1 cellular context compared by ENCODE assay signal in the genomic region with DNA sequence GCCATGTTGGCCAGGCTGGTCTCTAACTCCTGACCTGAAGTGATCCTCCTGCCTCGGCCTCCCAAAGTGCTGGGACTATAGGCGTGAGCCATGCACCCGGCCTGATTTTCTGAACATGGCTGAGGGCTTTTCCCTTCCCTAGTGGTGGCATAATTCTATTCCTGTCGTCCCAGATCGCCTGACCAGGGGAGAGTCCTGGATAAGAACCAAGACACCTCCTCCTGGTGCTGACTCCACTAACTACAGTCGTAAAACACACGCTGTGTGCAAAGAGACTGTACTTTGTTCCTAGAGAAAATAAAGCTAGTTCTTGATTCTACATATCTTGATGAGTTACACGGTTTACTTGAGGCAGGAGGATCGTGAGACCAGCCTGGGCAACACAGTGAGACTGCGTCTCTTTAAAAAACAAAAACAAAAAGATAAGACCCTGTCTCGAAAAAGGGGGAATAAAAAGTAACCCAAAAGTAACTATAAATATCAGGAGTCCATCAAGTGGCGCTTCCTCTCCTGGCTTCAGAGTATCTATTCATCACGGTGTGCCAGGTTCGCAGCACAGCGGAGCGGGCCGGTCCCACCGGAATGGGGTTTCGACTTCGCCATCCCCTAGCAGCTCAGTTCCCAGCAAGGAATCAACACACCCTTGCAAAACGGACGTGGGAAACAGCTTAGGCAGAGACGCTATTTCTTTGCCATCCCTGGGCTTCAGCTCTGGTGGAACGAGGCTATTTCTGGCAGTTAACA.
TF ChIP-seq lines count a peak whose summit lies in the region.

No MANE protein-coding gene starts in this region.

TF ChIP-seq in K562, 482 proteins besides CTCF, POLR2A, EP300 and RAD21 (continues in another document):
- TF ChIP-seq KAT7 (CRISPR knock-in tag; IDR thresholded peaks at IDR 0.05; ENCODE audit: borderline replicate concordance) (0 out of 2 replicates have a peak, but pooled peaks have one; percentile 60), TAF7 (tag; IDR thresholded peaks at IDR 0.05) (0 out of 2 replicates have a peak, but pooled peaks have one; percentile 15), ZNF140 (CRISPR knock-in tag; IDR thresholded peaks at IDR 0.05) (no peak), HEY1 (CRISPR knock-in tag; IDR thresholded peaks at IDR 0.05; ENCODE audit: borderline replicate concordance) (no peak), BCOR (IDR thresholded peaks at IDR 0.05) (peak; percentile 48; the same call in 1 of the 2 replicates), ATF1 (CRISPR knock-in tag; IDR thresholded peaks at IDR 0.05) (no peak), ATF1 (tag; IDR thresholded peaks at IDR 0.05) (no peak), SMARCA4 (IDR thresholded peaks at IDR 0.05) (0 out of 2 replicates have a peak, but pooled peaks have one; percentile 20), SMAD2 (IDR thresholded peaks at IDR 0.05; ENCODE audit: low read depth, low read length) (no peak), NRF1 (conservative IDR thresholded peaks at IDR 0.05 in 1 of 2, IDR thresholded peaks at IDR 0.05 in 1 of 2) (peak in 1 of 2 experiments; percentile 79; a peak in 2 of 4 replicates), TRIM28 (IDR thresholded peaks at IDR 0.05) (0 out of 2 replicates have a peak, but pooled peaks have one; percentile 10), ZNF436 (CRISPR knock-in tag; IDR thresholded peaks at IDR 0.05) (no peak), NR2C2 (CRISPR knock-in tag; IDR thresholded peaks at IDR 0.05) (0 out of 2 replicates have a peak, but pooled peaks have one; percentile 24), NR2C2 (tag; IDR thresholded peaks at IDR 0.05) (no peak), ZC3H4 (CRISPR knock-in tag; IDR thresholded peaks at IDR 0.05; ENCODE audit: borderline replicate concordance) (no peak), ZNF263 (CRISPR knock-in tag; IDR thresholded peaks at IDR 0.05; ENCODE audit: borderline replicate concordance) (peak; percentile 1; the same call in 1 of the 2 replicates), SMC3 (conservative IDR thresholded peaks at IDR 0.05; ENCODE audit: insufficient read depth, low read depth, low read length) (0 out of 2 replicates have a peak, but pooled peaks have one; percentile 11), YY1 (IDR thresholded peaks at IDR 0.05; ENCODE audit: borderline replicate concordance in 1 of 3, control insufficient read depth in 1 of 3, extremely low read depth in 1 of 3, insufficient read depth in 3 of 3, insufficient read length in 1 of 3, insufficient replicate concordance in 2 of 3, low read depth in 1 of 3, low read length in 2 of 3) (peak in 1 of 3 experiments; percentile 7), NFIC (IDR thresholded peaks at IDR 0.05) (peak; percentile 65), CBX1 (IDR thresholded peaks at IDR 0.05; ENCODE audit: low read depth) (0 out of 2 replicates have a peak, but pooled peaks have one; percentile 14), RBM14 (IDR thresholded peaks at IDR 0.05; ENCODE audit: borderline replicate concordance, insufficient read depth, low read depth, low read length) (no peak), HNRNPL (IDR thresholded peaks at IDR 0.05; ENCODE audit: low read depth, low read length) (no peak), HDAC1 (IDR thresholded peaks at IDR 0.05) (0 out of 4 replicates have a peak, but pooled peaks of 1 of the 2 experiments have one; percentile 7), DPF2 (IDR thresholded peaks at IDR 0.05) (0 out of 2 replicates have a peak, but pooled peaks have one; percentile 13), CXXC5 (CRISPR knock-in tag; IDR thresholded peaks at IDR 0.05) (0 out of 2 replicates have a peak, but pooled peaks have one; percentile 13), TBP (optimal IDR thresholded peaks at IDR 0.05; ENCODE audit: low read depth, low read length) (peak; percentile 28)
- TF ChIP-seq, protein P1, sequence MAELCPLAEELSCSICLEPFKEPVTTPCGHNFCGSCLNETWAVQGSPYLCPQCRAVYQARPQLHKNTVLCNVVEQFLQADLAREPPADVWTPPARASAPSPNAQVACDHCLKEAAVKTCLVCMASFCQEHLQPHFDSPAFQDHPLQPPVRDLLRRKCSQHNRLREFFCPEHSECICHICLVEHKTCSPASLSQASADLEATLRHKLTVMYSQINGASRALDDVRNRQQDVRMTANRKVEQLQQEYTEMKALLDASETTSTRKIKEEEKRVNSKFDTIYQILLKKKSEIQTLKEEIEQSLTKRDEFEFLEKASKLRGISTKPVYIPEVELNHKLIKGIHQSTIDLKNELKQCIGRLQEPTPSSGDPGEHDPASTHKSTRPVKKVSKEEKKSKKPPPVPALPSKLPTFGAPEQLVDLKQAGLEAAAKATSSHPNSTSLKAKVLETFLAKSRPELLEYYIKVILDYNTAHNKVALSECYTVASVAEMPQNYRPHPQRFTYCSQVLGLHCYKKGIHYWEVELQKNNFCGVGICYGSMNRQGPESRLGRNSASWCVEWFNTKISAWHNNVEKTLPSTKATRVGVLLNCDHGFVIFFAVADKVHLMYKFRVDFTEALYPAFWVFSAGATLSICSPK (IDR thresholded peaks at IDR 0.05; ENCODE audit: borderline replicate concordance), result peak; percentile 41; the same call in 1 of the 2 replicates
- TF ChIP-seq, protein P2, sequence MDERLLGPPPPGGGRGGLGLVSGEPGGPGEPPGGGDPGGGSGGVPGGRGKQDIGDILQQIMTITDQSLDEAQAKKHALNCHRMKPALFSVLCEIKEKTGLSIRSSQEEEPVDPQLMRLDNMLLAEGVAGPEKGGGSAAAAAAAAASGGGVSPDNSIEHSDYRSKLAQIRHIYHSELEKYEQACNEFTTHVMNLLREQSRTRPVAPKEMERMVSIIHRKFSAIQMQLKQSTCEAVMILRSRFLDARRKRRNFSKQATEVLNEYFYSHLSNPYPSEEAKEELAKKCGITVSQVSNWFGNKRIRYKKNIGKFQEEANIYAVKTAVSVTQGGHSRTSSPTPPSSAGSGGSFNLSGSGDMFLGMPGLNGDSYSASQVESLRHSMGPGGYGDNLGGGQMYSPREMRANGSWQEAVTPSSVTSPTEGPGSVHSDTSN (CRISPR knock-in tag; IDR thresholded peaks at IDR 0.05; ENCODE audit: low read depth), result no peak
- TF ChIP-seq, protein P2 (tag; conservative IDR thresholded peaks at IDR 0.05; ENCODE audit: low read depth), result no peak
- TF ChIP-seq, protein P3, sequence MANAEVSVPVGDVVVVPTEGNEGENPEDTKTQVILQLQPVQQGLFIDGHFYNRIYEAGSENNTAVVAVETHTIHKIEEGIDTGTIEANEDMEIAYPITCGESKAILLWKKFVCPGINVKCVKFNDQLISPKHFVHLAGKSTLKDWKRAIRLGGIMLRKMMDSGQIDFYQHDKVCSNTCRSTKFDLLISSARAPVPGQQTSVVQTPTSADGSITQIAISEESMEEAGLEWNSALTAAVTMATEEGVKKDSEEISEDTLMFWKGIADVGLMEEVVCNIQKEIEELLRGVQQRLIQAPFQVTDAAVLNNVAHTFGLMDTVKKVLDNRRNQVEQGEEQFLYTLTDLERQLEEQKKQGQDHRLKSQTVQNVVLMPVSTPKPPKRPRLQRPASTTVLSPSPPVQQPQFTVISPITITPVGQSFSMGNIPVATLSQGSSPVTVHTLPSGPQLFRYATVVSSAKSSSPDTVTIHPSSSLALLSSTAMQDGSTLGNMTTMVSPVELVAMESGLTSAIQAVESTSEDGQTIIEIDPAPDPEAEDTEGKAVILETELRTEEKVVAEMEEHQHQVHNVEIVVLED (CRISPR knock-in tag; IDR thresholded peaks at IDR 0.05), result no peak
- TF ChIP-seq, protein P4, sequence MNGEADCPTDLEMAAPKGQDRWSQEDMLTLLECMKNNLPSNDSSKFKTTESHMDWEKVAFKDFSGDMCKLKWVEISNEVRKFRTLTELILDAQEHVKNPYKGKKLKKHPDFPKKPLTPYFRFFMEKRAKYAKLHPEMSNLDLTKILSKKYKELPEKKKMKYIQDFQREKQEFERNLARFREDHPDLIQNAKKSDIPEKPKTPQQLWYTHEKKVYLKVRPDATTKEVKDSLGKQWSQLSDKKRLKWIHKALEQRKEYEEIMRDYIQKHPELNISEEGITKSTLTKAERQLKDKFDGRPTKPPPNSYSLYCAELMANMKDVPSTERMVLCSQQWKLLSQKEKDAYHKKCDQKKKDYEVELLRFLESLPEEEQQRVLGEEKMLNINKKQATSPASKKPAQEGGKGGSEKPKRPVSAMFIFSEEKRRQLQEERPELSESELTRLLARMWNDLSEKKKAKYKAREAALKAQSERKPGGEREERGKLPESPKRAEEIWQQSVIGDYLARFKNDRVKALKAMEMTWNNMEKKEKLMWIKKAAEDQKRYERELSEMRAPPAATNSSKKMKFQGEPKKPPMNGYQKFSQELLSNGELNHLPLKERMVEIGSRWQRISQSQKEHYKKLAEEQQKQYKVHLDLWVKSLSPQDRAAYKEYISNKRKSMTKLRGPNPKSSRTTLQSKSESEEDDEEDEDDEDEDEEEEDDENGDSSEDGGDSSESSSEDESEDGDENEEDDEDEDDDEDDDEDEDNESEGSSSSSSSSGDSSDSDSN (IDR thresholded peaks at IDR 0.05; ENCODE audit: borderline replicate concordance in 1 of 2, low read depth in 2 of 2, low read length in 2 of 2), result 0 out of 4 replicates have a peak, but pooled peaks of 1 of the 2 experiments have one; percentile 33
- TF ChIP-seq, protein P5, sequence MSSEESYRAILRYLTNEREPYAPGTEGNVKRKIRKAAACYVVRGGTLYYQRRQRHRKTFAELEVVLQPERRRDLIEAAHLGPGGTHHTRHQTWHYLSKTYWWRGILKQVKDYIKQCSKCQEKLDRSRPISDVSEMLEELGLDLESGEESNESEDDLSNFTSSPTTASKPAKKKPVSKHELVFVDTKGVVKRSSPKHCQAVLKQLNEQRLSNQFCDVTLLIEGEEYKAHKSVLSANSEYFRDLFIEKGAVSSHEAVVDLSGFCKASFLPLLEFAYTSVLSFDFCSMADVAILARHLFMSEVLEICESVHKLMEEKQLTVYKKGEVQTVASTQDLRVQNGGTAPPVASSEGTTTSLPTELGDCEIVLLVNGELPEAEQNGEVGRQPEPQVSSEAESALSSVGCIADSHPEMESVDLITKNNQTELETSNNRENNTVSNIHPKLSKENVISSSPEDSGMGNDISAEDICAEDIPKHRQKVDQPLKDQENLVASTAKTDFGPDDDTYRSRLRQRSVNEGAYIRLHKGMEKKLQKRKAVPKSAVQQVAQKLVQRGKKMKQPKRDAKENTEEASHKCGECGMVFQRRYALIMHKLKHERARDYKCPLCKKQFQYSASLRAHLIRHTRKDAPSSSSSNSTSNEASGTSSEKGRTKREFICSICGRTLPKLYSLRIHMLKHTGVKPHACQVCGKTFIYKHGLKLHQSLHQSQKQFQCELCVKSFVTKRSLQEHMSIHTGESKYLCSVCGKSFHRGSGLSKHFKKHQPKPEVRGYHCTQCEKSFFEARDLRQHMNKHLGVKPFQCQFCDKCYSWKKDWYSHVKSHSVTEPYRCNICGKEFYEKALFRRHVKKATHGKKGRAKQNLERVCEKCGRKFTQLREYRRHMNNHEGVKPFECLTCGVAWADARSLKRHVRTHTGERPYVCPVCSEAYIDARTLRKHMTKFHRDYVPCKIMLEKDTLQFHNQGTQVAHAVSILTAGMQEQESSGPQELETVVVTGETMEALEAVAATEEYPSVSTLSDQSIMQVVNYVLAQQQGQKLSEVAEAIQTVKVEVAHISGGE (CRISPR knock-in tag; IDR thresholded peaks at IDR 0.05), result peak in 1 of 3 experiments; percentile 67; a peak in 1 of 6 replicates
- TF ChIP-seq, protein P6, sequence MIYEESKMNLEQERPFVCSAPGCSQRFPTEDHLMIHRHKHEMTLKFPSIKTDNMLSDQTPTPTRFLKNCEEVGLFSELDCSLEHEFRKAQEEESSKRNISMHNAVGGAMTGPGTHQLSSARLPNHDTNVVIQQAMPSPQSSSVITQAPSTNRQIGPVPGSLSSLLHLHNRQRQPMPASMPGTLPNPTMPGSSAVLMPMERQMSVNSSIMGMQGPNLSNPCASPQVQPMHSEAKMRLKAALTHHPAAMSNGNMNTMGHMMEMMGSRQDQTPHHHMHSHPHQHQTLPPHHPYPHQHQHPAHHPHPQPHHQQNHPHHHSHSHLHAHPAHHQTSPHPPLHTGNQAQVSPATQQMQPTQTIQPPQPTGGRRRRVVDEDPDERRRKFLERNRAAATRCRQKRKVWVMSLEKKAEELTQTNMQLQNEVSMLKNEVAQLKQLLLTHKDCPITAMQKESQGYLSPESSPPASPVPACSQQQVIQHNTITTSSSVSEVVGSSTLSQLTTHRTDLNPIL (CRISPR knock-in tag; IDR thresholded peaks at IDR 0.05), result no peak
- TF ChIP-seq, protein P7, sequence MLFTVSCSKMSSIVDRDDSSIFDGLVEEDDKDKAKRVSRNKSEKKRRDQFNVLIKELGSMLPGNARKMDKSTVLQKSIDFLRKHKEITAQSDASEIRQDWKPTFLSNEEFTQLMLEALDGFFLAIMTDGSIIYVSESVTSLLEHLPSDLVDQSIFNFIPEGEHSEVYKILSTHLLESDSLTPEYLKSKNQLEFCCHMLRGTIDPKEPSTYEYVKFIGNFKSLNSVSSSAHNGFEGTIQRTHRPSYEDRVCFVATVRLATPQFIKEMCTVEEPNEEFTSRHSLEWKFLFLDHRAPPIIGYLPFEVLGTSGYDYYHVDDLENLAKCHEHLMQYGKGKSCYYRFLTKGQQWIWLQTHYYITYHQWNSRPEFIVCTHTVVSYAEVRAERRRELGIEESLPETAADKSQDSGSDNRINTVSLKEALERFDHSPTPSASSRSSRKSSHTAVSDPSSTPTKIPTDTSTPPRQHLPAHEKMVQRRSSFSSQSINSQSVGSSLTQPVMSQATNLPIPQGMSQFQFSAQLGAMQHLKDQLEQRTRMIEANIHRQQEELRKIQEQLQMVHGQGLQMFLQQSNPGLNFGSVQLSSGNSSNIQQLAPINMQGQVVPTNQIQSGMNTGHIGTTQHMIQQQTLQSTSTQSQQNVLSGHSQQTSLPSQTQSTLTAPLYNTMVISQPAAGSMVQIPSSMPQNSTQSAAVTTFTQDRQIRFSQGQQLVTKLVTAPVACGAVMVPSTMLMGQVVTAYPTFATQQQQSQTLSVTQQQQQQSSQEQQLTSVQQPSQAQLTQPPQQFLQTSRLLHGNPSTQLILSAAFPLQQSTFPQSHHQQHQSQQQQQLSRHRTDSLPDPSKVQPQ (CRISPR knock-in tag; IDR thresholded peaks at IDR 0.05; ENCODE audit: borderline replicate concordance), result no peak
